Comparison of ENCODE assay signal across 18 cellular contexts in genomic region chr14:58809520-58809919, GRCh38.
"Had no signal": no experiment of that assay in that cellular context is flagged by ENCODE, and none has a peak within 500 bp of the region (broad histone marks: within the 10 kb centered on the region; RNA-seq: fewer than 3 reads in every experiment).

No MANE protein-coding gene starts in this region.

- H3K4me1 ChIP-seq: right atrium auricular region, testis had no signal

- H3K36me3 ChIP-seq: neutrophil, pancreas, right atrium auricular region, stomach, tibial artery had no signal

- H3K27ac ChIP-seq: neutrophil, pancreas, right atrium auricular region had no signal

- H3K36me3 Mint-ChIP-seq: memory B cell; natural killer cell; stimulated activated effector memory CD8-positive, alpha-beta T cell treated with anti-CD3 and anti-CD28 coated beads, Interleukin-12 subunit alpha, Interleukin-12 subunit beta, amount 100 ng/mL, for 72 hours; type B pancreatic cell had no signal

- H3K27me3 ChIP-seq: neutrophil, pancreas, right atrium auricular region, stomach, testis, tibial artery had no signal

- DNase-seq: cortex of kidney; effector CD4-positive, alpha-beta T cell; natural killer cell; pancreas; stimulated activated CD4-positive, alpha-beta T cell treated with anti-CD3 and anti-CD28 coated beads, Interleukin-2, amount 100 ng/mL, for 24 hours; stimulated activated CD4-positive, alpha-beta T cell treated with anti-CD3 and anti-CD28 coated beads, Interleukin-4, amount 100 ng/mL, for 24 hours; stimulated activated naive CD4-positive, alpha-beta T cell treated with Interleukin-2 at 50 U/mL for 16 hours had no signal

- ATAC-seq: natural killer cell; stimulated activated effector memory CD8-positive, alpha-beta T cell treated with anti-CD3 and anti-CD28 coated beads, Interleukin-12 subunit alpha, Interleukin-12 subunit beta, amount 100 ng/mL, for 72 hours had no signal

- H3K9me3 ChIP-seq: neutrophil, pancreas, right atrium auricular region, stomach, testis, tibial artery had no signal

- H3K4me3 Mint-ChIP-seq: memory B cell; natural killer cell; neural crest cell; stimulated activated effector memory CD8-positive, alpha-beta T cell treated with anti-CD3 and anti-CD28 coated beads, Interleukin-12 subunit alpha, Interleukin-12 subunit beta, amount 100 ng/mL, for 72 hours; type B pancreatic cell had no signal

- H3K4me3 ChIP-seq: lung, pancreas, right atrium auricular region, stomach, testis, tibial artery had no signal

- H3K27me3 Mint-ChIP-seq: progenitor cell of endocrine pancreas, type B pancreatic cell had no signal

- H3K27ac Mint-ChIP-seq: memory B cell; natural killer cell; progenitor cell of endocrine pancreas; stimulated activated effector memory CD8-positive, alpha-beta T cell treated with anti-CD3 and anti-CD28 coated beads, Interleukin-12 subunit alpha, Interleukin-12 subunit beta, amount 100 ng/mL, for 72 hours; type B pancreatic cell had no signal

- H3K9me3 Mint-ChIP-seq: stimulated activated effector memory CD8-positive, alpha-beta T cell treated with anti-CD3 and anti-CD28 coated beads, Interleukin-12 subunit alpha, Interleukin-12 subunit beta, amount 100 ng/mL, for 72 hours had no signal

- H3K4me1 Mint-ChIP-seq: memory B cell; natural killer cell; neural crest cell; stimulated activated effector memory CD8-positive, alpha-beta T cell treated with anti-CD3 and anti-CD28 coated beads, Interleukin-12 subunit alpha, Interleukin-12 subunit beta, amount 100 ng/mL, for 72 hours had no signal
